11 cellular contexts compared by ENCODE assay signal in genomic region chr12:96238336-96239031, GRCh38. TPM values are rescaled to one million over a fixed set of nuclear protein-coding genes. Genes with fewer than 3 reads are reported as not detected.
DNase-seq lines count a peak whose midpoint lies in the region; ATAC-seq and TF ChIP-seq lines count a peak whose summit lies in the region.
"Had no signal": no experiment of that assay in that cellular context is flagged by ENCODE, and none has a peak within 500 bp of the region (broad histone marks: within the 10 kb centered on the region; RNA-seq: fewer than 3 reads in every experiment).

No MANE protein-coding gene starts in this region.

- H3K27ac Mint-ChIP-seq in activated T-helper 1 cell treated with anti-CD3 and anti-CD28 coated beads, Interleukin-12 subunit alpha, Interleukin-12 subunit beta, Interleukin-2, Interleukin-4 antibody, amounts not matched to agents 30 ng/mL and 10 ng/mL and 1 ng/mL, durations not matched to agents 14 hours and 24 hours and 36 hours = peak overlapping the region; percentile 82
- no peak overlapping the region for H3K27ac Mint-ChIP-seq in Caco-2 (ENCODE audit: unreplicated experiment)

- H3K36me3 ChIP-seq in right atrium auricular region (no peaks in the 10 kb centered on the region), skeletal muscle satellite cell (ENCODE audit: insufficient read depth, low read length) (peaks cover 54% of the 10 kb centered on the region), Caco-2 (ENCODE audit: control insufficient read depth, insufficient read depth, low read length) (no peaks in the 10 kb centered on the region)

- POLR2A ChIA-PET in Caco-2 (lab: Charles Lee) = no interaction called here

- H3K4me3 Mint-ChIP-seq in activated T-helper 1 cell treated with anti-CD3 and anti-CD28 coated beads, Interleukin-12 subunit alpha, Interleukin-12 subunit beta, Interleukin-2, Interleukin-4 antibody, amounts not matched to agents 30 ng/mL and 10 ng/mL and 1 ng/mL, durations not matched to agents 14 hours and 24 hours and 36 hours = no peak overlapping the region
- no peak overlapping the region for H3K4me3 Mint-ChIP-seq in Caco-2 (ENCODE audit: unreplicated experiment)

- no peaks in the 10 kb centered on the region for H3K9me3 Mint-ChIP-seq in activated T-helper 1 cell treated with anti-CD3 and anti-CD28 coated beads, Interleukin-12 subunit alpha, Interleukin-12 subunit beta, Interleukin-2, Interleukin-4 antibody, amounts not matched to agents 30 ng/mL and 10 ng/mL and 1 ng/mL, durations not matched to agents 14 hours and 24 hours and 36 hours
- H3K9me3 Mint-ChIP-seq in Caco-2 (ENCODE audit: unreplicated experiment) = no peaks in the 10 kb centered on the region

- no peaks in the 10 kb centered on the region for H3K27me3 Mint-ChIP-seq in activated T-helper 1 cell treated with anti-CD3 and anti-CD28 coated beads, Interleukin-12 subunit alpha, Interleukin-12 subunit beta, Interleukin-2, Interleukin-4 antibody, amounts not matched to agents 30 ng/mL and 10 ng/mL and 1 ng/mL, durations not matched to agents 14 hours and 24 hours and 36 hours (ENCODE audit: insufficient read depth)
- peaks cover 13% of the 10 kb centered on the region for H3K27me3 Mint-ChIP-seq in Caco-2 (ENCODE audit: insufficient read depth, unreplicated experiment)

- H3K4me1 ChIP-seq in right atrium auricular region = peaks cover 0 to 97% of the 10 kb centered on the region in 2 donors
- H3K4me1 ChIP-seq in skeletal muscle satellite cell (ENCODE audit: control insufficient read depth, insufficient read depth, low read length) = peaks cover 81% of the 10 kb centered on the region
- H3K4me1 ChIP-seq in Caco-2 = no peaks in the 10 kb centered on the region

- H3K27me3 ChIP-seq in right atrium auricular region (no peaks in the 10 kb centered on the region), skeletal muscle satellite cell (ENCODE audit: control insufficient read depth, insufficient read depth, low read length) (no peaks in the 10 kb centered on the region), Caco-2 (replicated peaks; ENCODE audit: control insufficient read depth, insufficient read depth, low read length) (no peaks in the 10 kb centered on the region)

- no peak for TF ChIP-seq CTCF in right atrium auricular region (IDR thresholded peaks at IDR 0.05)
- no peak for TF ChIP-seq CTCF in Caco-2 (IDR thresholded peaks at IDR 0.05; ENCODE audit: insufficient read depth in 1 of 2, low read depth in 1 of 2, low read length in 1 of 2, severe bottlenecking in 1 of 2, unreplicated experiment in 1 of 2)

- intact Hi-C loops in activated T-helper 1 cell treated with anti-CD3 and anti-CD28 coated beads, Interleukin-12 subunit alpha, Interleukin-12 subunit beta, Interleukin-2, Interleukin-4 antibody, amounts not matched to agents 30 ng/mL and 10 ng/mL and 1 ng/mL, durations not matched to agents 14 hours and 24 hours and 36 hours (cut with micrococcal nuclease) = no loop called here
- intact Hi-C loops in Caco-2 (cut with micrococcal nuclease; ENCODE audit: unreplicated experiment) = no loop called here

- ATAC-seq in GM21381 (IDR thresholded peaks at IDR 0.05; ENCODE audit: unreplicated experiment) (no peak), GM21528 (IDR thresholded peaks at IDR 0.05; ENCODE audit: low FRiP score, unreplicated experiment) (no peak)

- H3K9me3 ChIP-seq in right atrium auricular region (no peaks in the 10 kb centered on the region), skeletal muscle satellite cell (replicated peaks; ENCODE audit: low read length) (no peaks in the 10 kb centered on the region), Caco-2 (no peaks in the 10 kb centered on the region)

- no peak overlapping the region for H3K4me3 ChIP-seq in right atrium auricular region
- H3K4me3 ChIP-seq in skeletal muscle satellite cell (ENCODE audit: low read length) = no peak overlapping the region
- H3K4me3 ChIP-seq in Caco-2 (ENCODE audit: low read depth, low read length) = no peak overlapping the region
- H3K4me3 ChIP-seq: PC-9 had no signal

- peaks cover 79% of the 10 kb centered on the region for H3K4me1 Mint-ChIP-seq in activated T-helper 1 cell treated with anti-CD3 and anti-CD28 coated beads, Interleukin-12 subunit alpha, Interleukin-12 subunit beta, Interleukin-2, Interleukin-4 antibody, amounts not matched to agents 30 ng/mL and 10 ng/mL and 1 ng/mL, durations not matched to agents 14 hours and 24 hours and 36 hours (ENCODE audit: low read depth)
- H3K4me1 Mint-ChIP-seq in Caco-2 (ENCODE audit: low read depth, unreplicated experiment) = no peaks in the 10 kb centered on the region

- H3K4me2 ChIP-seq in skeletal muscle satellite cell (ENCODE audit: low read length) = peak overlapping the region; percentile 34
- H3K4me2 ChIP-seq: PC-9 had no signal

- peak overlapping the region; percentile 55 for H3K9ac ChIP-seq in skeletal muscle satellite cell (ENCODE audit: low read depth, low read length)

- peaks cover 43% of the 10 kb centered on the region for H3K36me3 Mint-ChIP-seq in activated T-helper 1 cell treated with anti-CD3 and anti-CD28 coated beads, Interleukin-12 subunit alpha, Interleukin-12 subunit beta, Interleukin-2, Interleukin-4 antibody, amounts not matched to agents 30 ng/mL and 10 ng/mL and 1 ng/mL, durations not matched to agents 14 hours and 24 hours and 36 hours (ENCODE audit: low read depth)
- H3K36me3 Mint-ChIP-seq in Caco-2 (ENCODE audit: insufficient read depth, unreplicated experiment) = no peaks in the 10 kb centered on the region

- in situ Hi-C loops in G401 (cut with HindIII; ENCODE audit: low sequenced_read_pairs) = no loop called here

- peak overlapping the region; percentile 82 to 91 for H3K27ac ChIP-seq in right atrium auricular region
- H3K27ac ChIP-seq: PC-9 had no signal

- no TSS peak for BruUV-seq in Caco-2 (replicated peaks; lab: Mats Ljungman, UMichigan)

- CTCF ChIA-PET in Caco-2 (lab: Charles Lee) = no interaction called here

- peak; percentile 40 for DNase-seq in G401 (ENCODE audit: low spot score)
- no peak for DNase-seq in activated T-helper 1 cell treated with anti-CD3 and anti-CD28 coated beads, Interleukin-12 subunit alpha, Interleukin-12 subunit beta, Interleukin-2, Interleukin-4 antibody, amounts not matched to agents 30 ng/mL and 10 ng/mL and 1 ng/mL, durations not matched to agents 14 hours and 24 hours and 36 hours (ENCODE audit: low spot score)
- no peak for DNase-seq in right atrium auricular region (ENCODE audit: low spot score)
- no peak for DNase-seq in Caco-2
- DNase-seq: cerebellar nuclear complex, DMS79 treated with DMSO at 0.1 percent for 48 hours, NCI-H2171 had no signal

RNA-seq across cellular contexts. Expression of gene ELK3, which starts 44.3 kb away (rescaled TPM):
- 7.3 and 12.4 TPM in 2 replicates for total RNA-seq in G401 (2014; rRNA removed; shearing (Covaris generic))
- total RNA-seq in activated T-helper 1 cell treated with anti-CD3 and anti-CD28 coated beads, Interleukin-12 subunit alpha, Interleukin-12 subunit beta, Interleukin-2, Interleukin-4 antibody, amounts not matched to agents 30 ng/mL and 10 ng/mL and 1 ng/mL, durations not matched to agents 14 hours and 24 hours and 36 hours = 40.8 and 45.3 TPM in 2 replicates
- total RNA-seq in right atrium auricular region (10 to 100 TPM; 15.1 to 16.3 TPM), Caco-2 (2022) (0.45 and 0.77 TPM in 2 replicates)
- 46.6 and 58.5 TPM in 2 replicates for total RNA-seq in skeletal muscle satellite cell (2012; rRNA removed)
